Comparison of ENCODE assay signal across 8 cellular contexts in the genomic region with DNA sequence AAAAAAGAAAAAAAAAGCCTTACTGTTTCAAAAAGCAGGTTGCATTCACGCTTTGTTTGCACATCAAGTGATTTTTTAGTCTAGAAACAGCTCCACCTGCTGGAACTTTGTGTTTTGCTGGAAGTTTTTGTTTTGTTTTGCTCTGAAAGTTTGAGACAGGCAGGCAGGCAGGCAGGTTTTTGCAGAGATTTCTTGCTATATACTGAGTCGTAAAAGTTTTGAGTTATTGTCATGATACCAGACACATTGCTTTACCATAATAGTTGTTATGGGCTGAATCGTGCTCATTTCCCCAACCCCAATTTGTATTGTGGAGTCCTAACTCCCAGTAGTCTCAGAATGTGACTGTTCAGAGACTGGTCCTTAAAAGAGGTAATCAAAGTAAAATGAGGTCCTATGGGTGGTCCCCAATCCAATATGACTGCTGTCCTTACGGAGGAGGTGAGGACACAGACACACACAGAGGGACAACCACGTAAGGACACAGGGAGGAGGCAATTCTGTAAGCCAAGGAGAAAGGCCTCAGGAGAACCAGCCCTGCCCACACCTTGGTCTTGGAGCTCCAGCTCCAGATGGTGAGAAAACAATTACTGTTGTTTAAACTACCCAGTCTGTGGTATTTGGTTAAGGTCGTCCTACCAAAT. TPM values are rescaled to one million over a fixed set of nuclear protein-coding genes. Genes with fewer than 3 reads are reported as not detected.
DNase-seq lines count a peak whose midpoint lies in the region; ATAC-seq and TF ChIP-seq lines count a peak whose summit lies in the region.

No MANE protein-coding gene starts in this region.

- TF ChIP-seq CTCF in hepatocyte (IDR thresholded peaks at IDR 0.05; ENCODE audit: poor library complexity): peak; percentile 78

- H2AFZ ChIP-seq in hepatocyte: no peak overlapping the region

- H3K27ac ChIP-seq in hepatocyte: no peak overlapping the region

- H3K9me2 ChIP-seq in hepatocyte (replicated peaks; ENCODE audit: insufficient read depth): no peaks in the 10 kb centered on the region

- no peaks in the 10 kb centered on the region for H3K36me3 ChIP-seq in hepatocyte (replicated peaks; ENCODE audit: insufficient read depth, low read depth)

- H3K79me2 ChIP-seq in hepatocyte: no peaks in the 10 kb centered on the region

- peak in 2 of 3 donors; percentile 8 to 49 for DNase-seq in stimulated activated CD4-positive, alpha-beta T cell treated with anti-CD3 and anti-CD28 coated beads, Interleukin-12 subunit alpha, Interleukin-12 subunit beta, amount 100 ng/mL, for 48 hours (ENCODE audit: low read depth in 2 of 3, low spot score in 1 of 3)
- DNase-seq in stimulated activated CD4-positive, alpha-beta T cell treated with anti-CD3 and anti-CD28 coated beads, Interleukin-1b, Interleukin-23, amount 100 ng/mL, for 48 hours: no peak
- peak; percentile 67 for DNase-seq in NAMALWA (ENCODE audit: low spot score)
- DNase-seq in activated CD8-positive, alpha-beta memory T cell treated with anti-CD3 and anti-CD28 coated beads, Interleukin-2, amount 50 U/mL, for 4 hours: peak; percentile 42
- peak; percentile 60 for DNase-seq in hepatocyte (ENCODE audit: low spot score)
- peak; percentile 20 for DNase-seq in stimulated activated CD8-positive, alpha-beta memory T cell treated with anti-CD3 and anti-CD28 coated beads, Interleukin-15, amount 100 ng/mL, for 1 hour (ENCODE audit: low read depth)
- no peak for DNase-seq in NCI-H187 treated with DMSO at 0.1 percent for 48 hours (lab: John Stamatoyannopoulos, UW)

- H4K20me1 ChIP-seq in hepatocyte (ENCODE audit: insufficient read depth, poor library complexity, severe bottlenecking): no peaks in the 10 kb centered on the region

- no peak for ATAC-seq in HG02970 (IDR thresholded peaks at IDR 0.05; ENCODE audit: low FRiP score, unreplicated experiment)

- no peaks in the 10 kb centered on the region for H3K9me3 ChIP-seq in hepatocyte (ENCODE audit: low read depth)

- H3K4me2 ChIP-seq in hepatocyte: no peak overlapping the region

- 45% methylated on average over 6 of the region's 6 CpGs for WGBS in hepatocyte (ENCODE audit: low lambda C conversion rate, missing lambda C conversion rate)

- H3K4me3 ChIP-seq in hepatocyte: no peak overlapping the region

- peaks cover 18% of the 10 kb centered on the region for H3K27me3 ChIP-seq in hepatocyte

- no peaks in the 10 kb centered on the region for H3K4me1 ChIP-seq in hepatocyte (ENCODE audit: insufficient read depth)

RNA-seq across cellular contexts. Expression of a gene that starts 20.9 kb away (rescaled TPM):
- not detected in 2 replicates for total RNA-seq in hepatocyte
- polyA plus RNA-seq in hepatocyte: not detected in 2 replicates

Comparison
In these comparisons a context has a peak if more than half of its experiments do, and no peak if none do; other contexts are left out.
1. DNase-seq: peak in stimulated activated CD4-positive, alpha-beta T cell treated with anti-CD3 and anti-CD28 coated beads, Interleukin-12 subunit alpha, Interleukin-12 subunit beta, amount 100 ng/mL, for 48 hours (2 of 3), NAMALWA (single experiment), activated CD8-positive, alpha-beta memory T cell treated with anti-CD3 and anti-CD28 coated beads, Interleukin-2, amount 50 U/mL, for 4 hours (single experiment), hepatocyte (single experiment) and stimulated activated CD8-positive, alpha-beta memory T cell treated with anti-CD3 and anti-CD28 coated beads, Interleukin-15, amount 100 ng/mL, for 1 hour (single experiment); none in stimulated activated CD4-positive, alpha-beta T cell treated with anti-CD3 and anti-CD28 coated beads, Interleukin-1b, Interleukin-23, amount 100 ng/mL, for 48 hours (single experiment) and NCI-H187 treated with DMSO at 0.1 percent for 48 hours (single experiment).